ENCODE assay signal across 1 cellular context in the genomic region with DNA sequence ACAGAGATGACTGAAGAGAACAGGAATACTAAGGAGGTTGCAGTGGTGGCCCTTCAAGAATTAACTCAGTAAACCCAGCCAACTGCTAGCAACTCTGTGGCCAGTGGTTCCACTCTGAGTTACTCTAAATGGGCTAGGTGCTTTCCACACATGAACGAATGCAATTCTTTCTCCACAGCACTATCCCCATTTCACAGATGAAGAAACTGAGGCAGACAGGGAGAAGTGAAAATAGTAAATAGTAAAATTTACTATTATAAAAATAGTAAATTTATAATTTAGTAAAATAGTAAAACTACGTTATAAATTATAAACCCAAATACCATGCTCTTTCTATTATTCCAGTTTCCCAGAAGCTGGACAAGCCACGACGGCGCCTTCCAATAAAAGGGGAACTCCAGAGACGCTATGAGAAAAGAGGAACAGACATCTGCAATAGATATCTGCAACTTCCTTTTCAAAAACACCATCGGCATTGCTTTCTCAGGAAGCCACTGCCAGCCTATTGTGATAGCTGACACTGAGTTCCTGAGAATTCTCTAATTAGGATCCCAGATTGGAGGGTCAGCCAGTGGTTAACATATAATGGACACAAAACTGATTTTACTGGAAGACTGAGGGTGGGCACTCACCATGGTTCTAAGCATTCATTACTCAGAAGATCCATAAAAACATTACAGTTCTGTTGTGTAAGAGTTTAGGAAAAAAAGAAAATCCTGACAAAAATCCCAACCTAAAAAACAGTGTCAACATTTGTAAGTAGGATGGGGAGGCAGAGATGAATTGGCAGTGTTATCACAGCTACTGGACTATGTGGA.
TF ChIP-seq lines count a peak whose summit lies in the region.

No MANE protein-coding gene starts in this region.

TF ChIP-seq in WTC11, 78 proteins besides CTCF, POLR2A, EP300 and RAD21 (continued from another document):
- no peak for TF ChIP-seq ESRRA (CRISPR knock-in tag; IDR thresholded peaks at IDR 0.05; ENCODE audit: borderline replicate concordance)
- TF ChIP-seq ARID4B (CRISPR knock-in tag; IDR thresholded peaks at IDR 0.05; ENCODE audit: borderline replicate concordance), result no peak
- TF ChIP-seq NR1H2 (CRISPR knock-in tag; IDR thresholded peaks at IDR 0.05), result no peak
- no peak for TF ChIP-seq IRF1 (CRISPR knock-in tag; IDR thresholded peaks at IDR 0.05)
- TF ChIP-seq TEAD4 (CRISPR knock-in tag; IDR thresholded peaks at IDR 0.05), result no peak
- TF ChIP-seq ZNF425 (CRISPR knock-in tag; conservative IDR thresholded peaks at IDR 0.05), result no peak
- TF ChIP-seq, protein P1, sequence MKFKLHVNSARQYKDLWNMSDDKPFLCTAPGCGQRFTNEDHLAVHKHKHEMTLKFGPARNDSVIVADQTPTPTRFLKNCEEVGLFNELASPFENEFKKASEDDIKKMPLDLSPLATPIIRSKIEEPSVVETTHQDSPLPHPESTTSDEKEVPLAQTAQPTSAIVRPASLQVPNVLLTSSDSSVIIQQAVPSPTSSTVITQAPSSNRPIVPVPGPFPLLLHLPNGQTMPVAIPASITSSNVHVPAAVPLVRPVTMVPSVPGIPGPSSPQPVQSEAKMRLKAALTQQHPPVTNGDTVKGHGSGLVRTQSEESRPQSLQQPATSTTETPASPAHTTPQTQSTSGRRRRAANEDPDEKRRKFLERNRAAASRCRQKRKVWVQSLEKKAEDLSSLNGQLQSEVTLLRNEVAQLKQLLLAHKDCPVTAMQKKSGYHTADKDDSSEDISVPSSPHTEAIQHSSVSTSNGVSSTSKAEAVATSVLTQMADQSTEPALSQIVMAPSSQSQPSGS (CRISPR knock-in tag; IDR thresholded peaks at IDR 0.05; ENCODE audit: borderline replicate concordance, low read depth), result no peak
- TF ChIP-seq, protein P2, sequence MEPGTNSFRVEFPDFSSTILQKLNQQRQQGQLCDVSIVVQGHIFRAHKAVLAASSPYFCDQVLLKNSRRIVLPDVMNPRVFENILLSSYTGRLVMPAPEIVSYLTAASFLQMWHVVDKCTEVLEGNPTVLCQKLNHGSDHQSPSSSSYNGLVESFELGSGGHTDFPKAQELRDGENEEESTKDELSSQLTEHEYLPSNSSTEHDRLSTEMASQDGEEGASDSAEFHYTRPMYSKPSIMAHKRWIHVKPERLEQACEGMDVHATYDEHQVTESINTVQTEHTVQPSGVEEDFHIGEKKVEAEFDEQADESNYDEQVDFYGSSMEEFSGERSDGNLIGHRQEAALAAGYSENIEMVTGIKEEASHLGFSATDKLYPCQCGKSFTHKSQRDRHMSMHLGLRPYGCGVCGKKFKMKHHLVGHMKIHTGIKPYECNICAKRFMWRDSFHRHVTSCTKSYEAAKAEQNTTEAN (CRISPR knock-in tag; IDR thresholded peaks at IDR 0.05), result no peak
- TF ChIP-seq, protein P3, sequence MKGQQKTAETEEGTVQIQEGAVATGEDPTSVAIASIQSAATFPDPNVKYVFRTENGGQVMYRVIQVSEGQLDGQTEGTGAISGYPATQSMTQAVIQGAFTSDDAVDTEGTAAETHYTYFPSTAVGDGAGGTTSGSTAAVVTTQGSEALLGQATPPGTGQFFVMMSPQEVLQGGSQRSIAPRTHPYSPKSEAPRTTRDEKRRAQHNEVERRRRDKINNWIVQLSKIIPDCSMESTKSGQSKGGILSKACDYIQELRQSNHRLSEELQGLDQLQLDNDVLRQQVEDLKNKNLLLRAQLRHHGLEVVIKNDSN (CRISPR knock-in tag; IDR thresholded peaks at IDR 0.05), result no peak
- no peak for TF ChIP-seq ZNF512 (CRISPR knock-in tag; IDR thresholded peaks at IDR 0.05; ENCODE audit: borderline replicate concordance)
TF ChIP-seq in WTC11: peak in this region for 0.
